In genomic region chr10:128725531-128725930, GRCh38 we compare ENCODE assay signal across 28 cellular contexts.
"Had no signal": no experiment of that assay in that cellular context is flagged by ENCODE, and none has a peak within 500 bp of the region (broad histone marks: within the 10 kb centered on the region; RNA-seq: fewer than 3 reads in every experiment).

No MANE protein-coding gene starts in this region.

- H3K27ac ChIP-seq: heart left ventricle, left lung, lower lobe of right lung, pancreas, prostate gland, skin epidermis, stomach, testis, thyroid gland, transverse colon, uterus had no signal

- H3K27ac Mint-ChIP-seq: immature natural killer cell; naive thymus-derived CD8-positive, alpha-beta T cell; nephron; stimulated activated naive B cell treated with anti-CD40 and anti-IgM and Interleukin-4, amounts not matched to agents 10 μg/mL and 1 μg/mL and 100 μg/mL, for 72 hours had no signal

- DNase-seq: heart left ventricle; hypothalamus; immature natural killer cell; left colon; left lung; lower lobe of right lung; mammary epithelial cell; mesenchymal stem cell; naive thymus-derived CD8-positive, alpha-beta T cell; pancreas; posterior cingulate gyrus; retina; right cardiac atrium; stimulated activated CD4-positive, alpha-beta T cell treated with anti-CD3 and anti-CD28 coated beads, Interleukin-12 subunit alpha, Interleukin-12 subunit beta, amount 100 ng/mL, for 4 hours; stimulated activated CD4-positive, alpha-beta T cell treated with anti-CD3 and anti-CD28 coated beads, Interleukin-15, amount 100 ng/mL, for 24 hours; stimulated activated CD4-positive, alpha-beta T cell treated with anti-CD3 and anti-CD28 coated beads, Interleukin-2, amount 100 ng/mL, for 24 hours; stimulated activated CD4-positive, alpha-beta T cell treated with anti-CD3 and anti-CD28 coated beads, Interleukin-4, amount 100 ng/mL, for 1 hour; stimulated activated naive B cell treated with anti-CD40 and anti-IgM and Interleukin-4, amounts not matched to agents 10 μg/mL and 1 μg/mL and 100 μg/mL, for 72 hours; stimulated activated naive CD8-positive, alpha-beta T cell treated with anti-CD3 and anti-CD28 coated beads, Interleukin-15, Interleukin-2, amounts not matched to agents 100 U/mL and 50 U/mL, for 24 hours; stomach; testis; thyroid gland; transverse colon; uterus had no signal

- H3K36me3 ChIP-seq: heart left ventricle, left lung, lower lobe of right lung, pancreas, prostate gland, stomach, thyroid gland, transverse colon, uterus had no signal

- H3K4me1 ChIP-seq: heart left ventricle, left lung, lower lobe of right lung, pancreas, prostate gland, stomach, testis, thyroid gland, transverse colon, uterus had no signal

- H3K4me3 ChIP-seq: heart left ventricle, left lung, lower lobe of right lung, pancreas, prostate gland, skin epidermis, stomach, testis, thyroid gland, transverse colon, uterus had no signal

- H3K9me3 ChIP-seq: heart left ventricle, left lung, lower lobe of right lung, pancreas, prostate gland, stomach, testis, thyroid gland, transverse colon, uterus had no signal

- H3K27me3 ChIP-seq: testis, thyroid gland, transverse colon, uterus had no signal

- H3K27me3 Mint-ChIP-seq: stimulated activated naive B cell treated with anti-CD40 and anti-IgM and Interleukin-4, amounts not matched to agents 10 μg/mL and 1 μg/mL and 100 μg/mL, for 72 hours had no signal

- H3K4me3 Mint-ChIP-seq: immature natural killer cell; naive thymus-derived CD8-positive, alpha-beta T cell; nephron; stimulated activated naive B cell treated with anti-CD40 and anti-IgM and Interleukin-4, amounts not matched to agents 10 μg/mL and 1 μg/mL and 100 μg/mL, for 72 hours had no signal

- H3K36me3 Mint-ChIP-seq: immature natural killer cell; naive thymus-derived CD8-positive, alpha-beta T cell; stimulated activated naive B cell treated with anti-CD40 and anti-IgM and Interleukin-4, amounts not matched to agents 10 μg/mL and 1 μg/mL and 100 μg/mL, for 72 hours had no signal

- ATAC-seq: heart left ventricle; left colon; left lung; lower lobe of right lung; naive thymus-derived CD8-positive, alpha-beta T cell; pancreas; right cardiac atrium; sciatic nerve; stimulated activated naive B cell treated with anti-CD40 and anti-IgM and Interleukin-4, amounts not matched to agents 10 μg/mL and 1 μg/mL and 100 μg/mL, for 72 hours; stimulated activated naive CD8-positive, alpha-beta T cell treated with anti-CD3 and anti-CD28 coated beads, Interleukin-15, Interleukin-2, amounts not matched to agents 100 U/mL and 50 U/mL, for 24 hours had no signal

- H3K9me3 Mint-ChIP-seq: naive thymus-derived CD8-positive, alpha-beta T cell; nephron had no signal

- H3K4me1 Mint-ChIP-seq: naive thymus-derived CD8-positive, alpha-beta T cell; stimulated activated naive B cell treated with anti-CD40 and anti-IgM and Interleukin-4, amounts not matched to agents 10 μg/mL and 1 μg/mL and 100 μg/mL, for 72 hours had no signal
